In genomic region chr21:46065993-46066842, GRCh38 we compare ENCODE assay signal across 11 cellular contexts. TPM values are rescaled to one million over a fixed set of nuclear protein-coding genes. Genes with fewer than 3 reads are reported as not detected.
DNase-seq lines count a peak whose midpoint lies in the region; TF ChIP-seq lines count a peak whose summit lies in the region.
"Had no signal": no experiment of that assay in that cellular context is flagged by ENCODE, and none has a peak within 500 bp of the region (broad histone marks: within the 10 kb centered on the region; RNA-seq: fewer than 3 reads in every experiment).

No MANE protein-coding gene starts in this region.

- H3K4me3 Mint-ChIP-seq in nephron progenitor cell, result no peak overlapping the region
- H3K4me3 Mint-ChIP-seq: IgD-negative memory B cell had no signal

- no peak for TF ChIP-seq CTCF in fibroblast of the aortic adventitia (IDR thresholded peaks at IDR 0.05; ENCODE audit: insufficient read depth, low read length)
- TF ChIP-seq CTCF in nephron progenitor cell (IDR thresholded peaks at IDR 0.05), result no peak

- H3K4me1 ChIP-seq in urinary bladder (ENCODE audit: insufficient read depth), result peaks cover 1% of the 10 kb centered on the region
- H3K4me1 ChIP-seq: parathyroid adenoma had no signal

- 25% methylated on average over 31 of the region's 31 CpGs for WGBS in urinary bladder

- DNase-seq in activated CD8-positive, alpha-beta memory T cell treated with anti-CD3 and anti-CD28 coated beads for 24 hours, result peak; percentile 56
- no peak for DNase-seq in activated CD8-positive, alpha-beta memory T cell treated with anti-CD3 and anti-CD28 coated beads, Interleukin-2, amount 50 U/mL, for 4 hours
- DNase-seq in fibroblast of the aortic adventitia (ENCODE audit: low read depth) (peak; percentile 47), nephron progenitor cell (no peak), mucosa of gallbladder (ENCODE audit: low spot score) (no peak), NCI-H1092 (lab: John Stamatoyannopoulos, UW) (no peak), NCI-H446 (lab: John Stamatoyannopoulos, UW) (no peak)
- DNase-seq: NCI-H2227 treated with DMSO at 0.1 percent for 48 hours had no signal

- H3K27ac ChIP-seq in urinary bladder (ENCODE audit: low read depth), result peak overlapping the region; percentile 72
- H3K27ac ChIP-seq: parathyroid adenoma had no signal

- peaks cover 17% of the 10 kb centered on the region for H3K27me3 Mint-ChIP-seq in nephron progenitor cell (ENCODE audit: low read depth, poor library complexity)

- H3K27ac Mint-ChIP-seq in nephron progenitor cell, result peak overlapping the region; percentile 9
- H3K27ac Mint-ChIP-seq: IgD-negative memory B cell had no signal

- H3K9me3 Mint-ChIP-seq in nephron progenitor cell, result peaks cover 23% of the 10 kb centered on the region

- peaks cover 55% of the 10 kb centered on the region for H3K4me1 Mint-ChIP-seq in nephron progenitor cell
- H3K4me1 Mint-ChIP-seq: IgD-negative memory B cell had no signal

- no peaks in the 10 kb centered on the region for H3K36me3 Mint-ChIP-seq in nephron progenitor cell (ENCODE audit: low read depth)

- H3K36me3 ChIP-seq in urinary bladder (ENCODE audit: insufficient read depth), result no peaks in the 10 kb centered on the region

- no peak overlapping the region for H3K4me3 ChIP-seq in fibroblast of the aortic adventitia (ENCODE audit: low read depth, low read length)
- H3K4me3 ChIP-seq in urinary bladder (ENCODE audit: low read depth, low read length), result no peak overlapping the region

RNA-seq across cellular contexts. Expression of gene COL6A2, which starts 31.7 kb away (rescaled TPM):
- total RNA-seq in fibroblast of the aortic adventitia (ENCODE audit: low replicate concordance) (1,068 and 5,275 TPM in 2 replicates), urinary bladder (1,109 TPM), mucosa of gallbladder (1,004 TPM)
- 1,471 TPM for polyA plus RNA-seq in urinary bladder

Comparison
In these comparisons a context has a peak if more than half of its experiments do, and no peak if none do; other contexts are left out.
1. DNase-seq: peak in activated CD8-positive, alpha-beta memory T cell treated with anti-CD3 and anti-CD28 coated beads for 24 hours (single experiment) and fibroblast of the aortic adventitia (single experiment); none in activated CD8-positive, alpha-beta memory T cell treated with anti-CD3 and anti-CD28 coated beads, Interleukin-2, amount 50 U/mL, for 4 hours (single experiment), nephron progenitor cell (single experiment), mucosa of gallbladder (single experiment), NCI-H1092 (single experiment) and NCI-H446 (0 of 2).